Comparison of ENCODE assay signal across 12 cellular contexts in the genomic region with DNA sequence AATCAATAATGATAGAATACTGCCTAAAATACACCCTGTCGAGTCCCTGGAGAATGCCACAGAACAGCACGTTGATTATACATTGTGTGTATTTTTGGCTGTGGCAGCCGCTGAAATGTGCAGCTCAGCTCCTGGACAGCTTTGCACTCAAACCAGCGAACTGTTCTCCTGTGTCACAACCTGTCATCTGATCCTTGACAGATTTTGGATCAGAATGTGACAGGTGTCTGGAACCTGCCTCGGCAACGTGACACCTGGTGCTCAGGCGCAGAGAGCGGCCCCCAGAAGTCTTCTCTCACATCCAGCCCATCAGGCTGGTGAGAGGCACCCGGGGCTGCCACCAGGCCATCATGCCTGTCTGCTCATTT.
"Had no signal": no experiment of that assay in that cellular context is flagged by ENCODE, and none has a peak within 500 bp of the region (broad histone marks: within the 10 kb centered on the region; RNA-seq: fewer than 3 reads in every experiment).

No MANE protein-coding gene starts in this region.

- DNase-seq: activated CD4-positive, alpha-beta T cell treated with anti-CD3 and anti-CD28 coated beads, Interleukin-2, amount 50 U/mL, for 4 hours; activated CD4-positive, CD25-positive, alpha-beta regulatory T cell treated with anti-CD3 and anti-CD28 coated beads, Interleukin-2, amount 50 U/mL, for 72 hours; activated effector memory CD4-positive, alpha-beta T cell treated with anti-CD3 and anti-CD28 coated beads, Interleukin-2, amount 50 U/mL, for 16 hours; activated T-cell treated with anti-CD3 and anti-CD28 coated beads, Interleukin-2, amount 50 U/mL, for 24 hours; brain microvascular endothelial cell; occipital lobe; stimulated activated CD4-positive, alpha-beta T cell treated with anti-CD3 and anti-CD28 coated beads, Interleukin-4, amount 100 ng/mL, for 1 hour; stimulated activated CD8-positive, alpha-beta memory T cell treated with anti-CD3 and anti-CD28 coated beads, Interleukin-4, amount 100 ng/mL, for 48 hours; stimulated activated naive CD8-positive, alpha-beta T cell treated with anti-CD3 and anti-CD28 coated beads, Interleukin-15, Interleukin-2, amounts not matched to agents 100 U/mL and 50 U/mL, for 24 hours; upper lobe of left lung had no signal

- H3K4me3 ChIP-seq: dorsolateral prefrontal cortex, upper lobe of left lung had no signal

- H3K9me3 ChIP-seq: upper lobe of left lung had no signal

- H3K36me3 ChIP-seq: brain microvascular endothelial cell had no signal

- H3K27me3 ChIP-seq: brain microvascular endothelial cell, dorsolateral prefrontal cortex, upper lobe of left lung had no signal

- ATAC-seq: natural killer cell treated with Interleukin-12 subunit alpha and Interleukin-12 subunit beta and Interleukin-15 and Interleukin-18, amount 100 ng/mL, for 72 hours; stimulated activated naive CD8-positive, alpha-beta T cell treated with anti-CD3 and anti-CD28 coated beads, Interleukin-15, Interleukin-2, amounts not matched to agents 100 U/mL and 50 U/mL, for 24 hours had no signal

- H3K27ac ChIP-seq: brain microvascular endothelial cell, upper lobe of left lung had no signal
